In the genomic region with DNA sequence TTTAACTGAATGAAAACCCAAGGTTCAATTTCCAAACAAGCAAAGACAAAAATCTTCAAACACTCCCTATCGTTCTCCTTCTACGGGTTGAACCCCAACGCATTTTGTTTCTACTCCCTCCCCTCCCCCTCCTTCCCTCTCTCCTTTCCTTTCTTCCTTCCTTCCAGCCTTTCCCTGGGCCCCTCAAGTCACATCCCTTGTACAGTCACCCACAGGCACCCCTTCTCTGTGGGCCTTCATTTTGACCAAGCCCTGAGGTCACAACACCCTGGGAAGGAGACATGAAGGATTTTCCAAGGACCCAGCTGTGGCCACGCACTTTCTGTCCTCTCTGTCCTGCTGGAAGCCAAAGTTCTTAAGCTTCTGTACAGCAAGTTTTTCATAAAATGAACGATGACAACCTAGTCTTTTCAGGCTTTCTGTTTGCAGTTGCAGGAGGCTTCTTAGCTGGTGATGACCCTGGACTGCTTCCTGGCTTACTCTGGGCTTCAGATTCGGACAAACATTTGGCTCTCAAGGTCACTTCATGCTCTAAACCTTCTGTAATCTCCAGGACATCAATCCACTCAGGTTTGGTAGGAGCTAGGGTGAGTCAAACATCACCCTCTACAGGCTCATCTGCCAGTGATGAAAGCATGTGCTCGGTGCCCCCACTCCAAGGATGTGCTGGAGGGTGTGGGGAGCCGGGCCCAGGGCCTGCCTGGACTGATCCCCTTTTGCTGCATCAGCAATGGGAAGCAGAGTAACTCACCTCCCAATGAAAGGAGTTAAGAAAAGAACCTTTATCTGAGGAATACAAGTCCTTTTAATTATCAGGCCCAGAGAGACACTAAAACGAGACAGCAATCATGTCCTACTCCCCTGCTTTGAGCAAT, we compare ENCODE assay signal across 1 cellular context.
TF ChIP-seq lines count a peak whose summit lies in the region.

No MANE protein-coding gene starts in this region.

TF ChIP-seq in K562, 482 proteins besides CTCF, POLR2A, EP300 and RAD21:
- TF ChIP-seq NUFIP1 (IDR thresholded peaks at IDR 0.05; ENCODE audit: partially characterized antibody) (no peak), C11orf30 (IDR thresholded peaks at IDR 0.05; ENCODE audit: low read depth) (peak; percentile 23; the same call in 1 of the 2 replicates), KAT7 (CRISPR knock-in tag; IDR thresholded peaks at IDR 0.05; ENCODE audit: borderline replicate concordance) (no peak), STAT5B (CRISPR knock-in tag; IDR thresholded peaks at IDR 0.05) (no peak), SMAD4 (CRISPR knock-in tag; conservative IDR thresholded peaks at IDR 0.05) (no peak), ZNF316 (IDR thresholded peaks at IDR 0.05) (peak; percentile 17; the same call in 1 of the 2 replicates)
